ENCODE assay signal across 5 cellular contexts in the genomic region with DNA sequence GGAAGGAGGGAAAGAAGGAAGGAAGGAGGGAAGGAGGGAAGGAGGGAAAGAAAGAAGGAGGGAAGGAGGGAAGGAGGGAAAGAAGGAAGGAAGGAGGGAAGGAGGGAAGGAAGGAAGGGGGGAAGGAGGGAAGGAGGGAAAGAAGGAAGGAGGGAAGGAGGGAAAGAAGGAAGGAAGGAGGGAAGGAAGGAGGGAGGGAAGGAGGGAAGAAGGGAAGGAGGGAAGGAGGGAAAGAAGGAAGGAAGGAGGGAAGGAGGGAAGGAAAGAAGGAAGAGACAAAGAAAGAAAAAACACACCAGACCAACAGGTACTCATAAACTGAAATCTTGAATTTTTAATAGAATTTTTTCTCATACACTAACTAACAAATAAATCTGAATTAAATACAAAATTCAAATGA. TPM values are rescaled to one million over a fixed set of nuclear protein-coding genes. Genes with fewer than 3 reads are reported as not detected.
"Had no signal": no experiment of that assay in that cellular context is flagged by ENCODE, and none has a peak within 500 bp of the region (broad histone marks: within the 10 kb centered on the region; RNA-seq: fewer than 3 reads in every experiment).

No MANE protein-coding gene starts in this region.

RNA-seq across cellular contexts. Expression of a gene that starts 11.4 kb away (rescaled TPM):
- total RNA-seq: GM23248, H4, H7, HT-29 had no signal
- polyA plus RNA-seq: GM23248, IgD-negative memory B cell had no signal

RNA-seq across cellular contexts. Expression of a gene that starts 23.2 kb away (rescaled TPM):
- total RNA-seq: GM23248, H4, H7, HT-29 had no signal
- polyA plus RNA-seq: GM23248, IgD-negative memory B cell had no signal

RNA-seq across cellular contexts. Expression of a gene that starts 30.8 kb away (rescaled TPM):
- total RNA-seq: GM23248, H4, H7, HT-29 had no signal
- polyA plus RNA-seq: GM23248, IgD-negative memory B cell had no signal

RNA-seq across cellular contexts. Expression of a gene that starts 48.4 kb away (rescaled TPM):
- total RNA-seq: GM23248, H4, H7, HT-29 had no signal
- polyA plus RNA-seq: GM23248, IgD-negative memory B cell had no signal

RNA-seq across cellular contexts. Expression of a gene that starts 58.1 kb away (rescaled TPM):
- total RNA-seq: GM23248, H4, H7, HT-29 had no signal
- polyA plus RNA-seq: GM23248, IgD-negative memory B cell had no signal
